Comparison of ENCODE assay signal across 1 cellular context in genomic region chr6:147131728-147132127, GRCh38.
TF ChIP-seq lines count a peak whose summit lies in the region.

No MANE protein-coding gene starts in this region.

TF ChIP-seq in WTC11, 78 proteins besides CTCF, POLR2A, EP300 and RAD21 (continued from another document):
- TF ChIP-seq, protein P1, sequence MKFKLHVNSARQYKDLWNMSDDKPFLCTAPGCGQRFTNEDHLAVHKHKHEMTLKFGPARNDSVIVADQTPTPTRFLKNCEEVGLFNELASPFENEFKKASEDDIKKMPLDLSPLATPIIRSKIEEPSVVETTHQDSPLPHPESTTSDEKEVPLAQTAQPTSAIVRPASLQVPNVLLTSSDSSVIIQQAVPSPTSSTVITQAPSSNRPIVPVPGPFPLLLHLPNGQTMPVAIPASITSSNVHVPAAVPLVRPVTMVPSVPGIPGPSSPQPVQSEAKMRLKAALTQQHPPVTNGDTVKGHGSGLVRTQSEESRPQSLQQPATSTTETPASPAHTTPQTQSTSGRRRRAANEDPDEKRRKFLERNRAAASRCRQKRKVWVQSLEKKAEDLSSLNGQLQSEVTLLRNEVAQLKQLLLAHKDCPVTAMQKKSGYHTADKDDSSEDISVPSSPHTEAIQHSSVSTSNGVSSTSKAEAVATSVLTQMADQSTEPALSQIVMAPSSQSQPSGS (CRISPR knock-in tag; IDR thresholded peaks at IDR 0.05; ENCODE audit: borderline replicate concordance, low read depth): no peak
- TF ChIP-seq KAT7 (CRISPR knock-in tag; IDR thresholded peaks at IDR 0.05; ENCODE audit: borderline replicate concordance): no peak
- no peak for TF ChIP-seq NFATC4 (CRISPR knock-in tag; IDR thresholded peaks at IDR 0.05)
- no peak for TF ChIP-seq ZNF219 (CRISPR knock-in tag; IDR thresholded peaks at IDR 0.05; ENCODE audit: borderline replicate concordance)
